18 cellular contexts compared by ENCODE assay signal in genomic region chr10:99432881-99433280, GRCh38.
"Had no signal": no experiment of that assay in that cellular context is flagged by ENCODE, and none has a peak within 500 bp of the region (broad histone marks: within the 10 kb centered on the region; RNA-seq: fewer than 3 reads in every experiment).

No MANE protein-coding gene starts in this region.

- H3K9me3 ChIP-seq: left lung, mucosa of descending colon, SK-N-SH, stomach, upper lobe of left lung had no signal

- H3K27me3 ChIP-seq: left lung, stomach, upper lobe of left lung had no signal

- H3K27ac Mint-ChIP-seq: activated CD8-positive, alpha-beta T cell treated with anti-CD3 and anti-CD28 coated beads for 36 hours; activated naive CD8-positive, alpha-beta T cell; stimulated activated effector memory CD8-positive, alpha-beta T cell treated with anti-CD3 and anti-CD28 coated beads, Interleukin-12 subunit alpha, Interleukin-12 subunit beta, amount 100 ng/mL, for 72 hours had no signal

- DNase-seq: activated CD4-positive, alpha-beta T cell treated with anti-CD3 and anti-CD28 coated beads, Interleukin-2, amount 10 ng/mL, durations not matched to agents 24 days and 14 days; activated CD8-positive, alpha-beta memory T cell treated with anti-CD3 and anti-CD28 coated beads, Interleukin-2, amount 50 U/mL, for 48 hours; activated CD8-positive, alpha-beta T cell treated with anti-CD3 and anti-CD28 coated beads for 36 hours; activated gamma-delta T cell treated with Interleukin-2 at 50 U/mL for 16 hours; effector memory CD8-positive, alpha-beta T cell; left lung; mucosa of descending colon; naive thymus-derived CD4-positive, alpha-beta T cell; occipital lobe; posterior cingulate gyrus; SK-N-SH; stimulated activated CD4-positive, alpha-beta T cell treated with anti-CD3 and anti-CD28 coated beads, Interleukin-4, amount 100 ng/mL, for 24 hours; stomach; T-helper 1 cell; upper lobe of left lung had no signal

- H3K27ac ChIP-seq: left lung, upper lobe of left lung had no signal

- H3K9me3 Mint-ChIP-seq: activated CD4-positive, alpha-beta T cell treated with anti-CD3 and anti-CD28 coated beads, Interleukin-2, amount 10 ng/mL, durations not matched to agents 24 days and 14 days; activated CD8-positive, alpha-beta T cell treated with anti-CD3 and anti-CD28 coated beads for 36 hours; effector memory CD8-positive, alpha-beta T cell; memory B cell; stimulated activated effector memory CD8-positive, alpha-beta T cell treated with anti-CD3 and anti-CD28 coated beads, Interleukin-12 subunit alpha, Interleukin-12 subunit beta, amount 100 ng/mL, for 72 hours had no signal

- H3K4me3 ChIP-seq: left lung, mucosa of descending colon, stomach, upper lobe of left lung had no signal

- H3K27me3 Mint-ChIP-seq: activated CD4-positive, alpha-beta T cell treated with anti-CD3 and anti-CD28 coated beads, Interleukin-2, amount 10 ng/mL, durations not matched to agents 24 days and 14 days; activated CD8-positive, alpha-beta T cell treated with anti-CD3 and anti-CD28 coated beads for 36 hours; activated naive CD8-positive, alpha-beta T cell; effector memory CD8-positive, alpha-beta T cell; memory B cell; naive thymus-derived CD4-positive, alpha-beta T cell had no signal

- ATAC-seq: activated CD8-positive, alpha-beta T cell treated with anti-CD3 and anti-CD28 coated beads for 36 hours; effector memory CD8-positive, alpha-beta T cell; left lung; mucosa of descending colon; naive thymus-derived CD4-positive, alpha-beta T cell; stimulated activated effector memory CD8-positive, alpha-beta T cell treated with anti-CD3 and anti-CD28 coated beads, Interleukin-12 subunit alpha, Interleukin-12 subunit beta, amount 100 ng/mL, for 72 hours had no signal

- H3K36me3 Mint-ChIP-seq: activated naive CD8-positive, alpha-beta T cell; memory B cell had no signal

- H3K9ac ChIP-seq: SK-N-SH had no signal
